16 cellular contexts compared by ENCODE assay signal in genomic region chr3:179872842-179873241, GRCh38.
"Had no signal": no experiment of that assay in that cellular context is flagged by ENCODE, and none has a peak within 500 bp of the region (broad histone marks: within the 10 kb centered on the region; RNA-seq: fewer than 3 reads in every experiment).

No MANE protein-coding gene starts in this region.

- H3K27ac Mint-ChIP-seq: activated naive CD4-positive, alpha-beta T cell treated with anti-CD3 and anti-CD28 coated beads, Interleukin-2, amount 10 ng/mL, durations not matched to agents 7 days and 5 days; dendritic cell treated with granulocyte-macrophage colony-stimulating factor and Interleukin-4, amounts not matched to agents 40 ng/mL and 50 ng/mL, for 4 days; effector memory CD8-positive, alpha-beta T cell; stimulated activated memory B cell treated with anti-CD40 and anti-IgM and Interleukin-4, amounts not matched to agents 10 μg/mL and 1 μg/mL and 100 μg/mL, for 72 hours; T-helper 2 cell treated with Interferon-gamma antibody and Interleukin-4, amounts not matched to agents 5 μg/mL and 100 μg/mL, for 36 hours had no signal

- H3K36me3 Mint-ChIP-seq: activated naive CD4-positive, alpha-beta T cell treated with anti-CD3 and anti-CD28 coated beads, Interleukin-2, amount 10 ng/mL, durations not matched to agents 7 days and 5 days; stimulated activated memory B cell treated with anti-CD40 and anti-IgM and Interleukin-4, amounts not matched to agents 10 μg/mL and 1 μg/mL and 100 μg/mL, for 72 hours had no signal

- DNase-seq: activated CD4-positive, alpha-beta T cell treated with anti-CD3 and anti-CD28 coated beads, Interleukin-2, amount 50 U/mL, for 4 hours; activated CD4-positive, CD25-positive, alpha-beta regulatory T cell treated with anti-CD3 and anti-CD28 coated beads, Interleukin-2, amount 50 U/mL, for 72 hours; activated naive CD4-positive, alpha-beta T cell treated with anti-CD3 and anti-CD28 coated beads, Interleukin-2, amount 10 ng/mL, durations not matched to agents 7 days and 5 days; activated T-cell treated with anti-CD3 and anti-CD28 coated beads, Interleukin-2, amount 50 U/mL, for 1 hour; effector memory CD8-positive, alpha-beta T cell; gastrocnemius medialis; heart left ventricle; stimulated activated CD4-positive, alpha-beta T cell treated with anti-CD3 and anti-CD28 coated beads, Interleukin-12 subunit alpha, Interleukin-12 subunit beta, amount 100 ng/mL, for 4 hours; tibial artery; uterus had no signal

- H3K4me1 Mint-ChIP-seq: activated naive CD4-positive, alpha-beta T cell treated with anti-CD3 and anti-CD28 coated beads, Interleukin-2, amount 10 ng/mL, durations not matched to agents 7 days and 5 days; neural crest cell; stimulated activated memory B cell treated with anti-CD40 and anti-IgM and Interleukin-4, amounts not matched to agents 10 μg/mL and 1 μg/mL and 100 μg/mL, for 72 hours had no signal

- H3K27me3 Mint-ChIP-seq: activated naive CD4-positive, alpha-beta T cell treated with anti-CD3 and anti-CD28 coated beads, Interleukin-2, amount 10 ng/mL, durations not matched to agents 7 days and 5 days had no signal

- H3K4me1 ChIP-seq: gastrocnemius medialis, heart left ventricle, tibial artery, uterus had no signal

- ATAC-seq: effector memory CD8-positive, alpha-beta T cell; gastrocnemius medialis; heart left ventricle; left lobe of liver; stimulated activated memory B cell treated with anti-CD40 and anti-IgM and Interleukin-4, amounts not matched to agents 10 μg/mL and 1 μg/mL and 100 μg/mL, for 72 hours had no signal

- H3K9me3 ChIP-seq: gastrocnemius medialis, heart left ventricle, tibial artery, uterus had no signal

- H3K27ac ChIP-seq: epithelial cell of prostate, gastrocnemius medialis, heart left ventricle, tibial artery, uterus had no signal

- H3K4me3 Mint-ChIP-seq: activated naive CD4-positive, alpha-beta T cell treated with anti-CD3 and anti-CD28 coated beads, Interleukin-2, amount 10 ng/mL, durations not matched to agents 7 days and 5 days; dendritic cell treated with granulocyte-macrophage colony-stimulating factor and Interleukin-4, amounts not matched to agents 40 ng/mL and 50 ng/mL, for 4 days; effector memory CD8-positive, alpha-beta T cell; neural crest cell; stimulated activated memory B cell treated with anti-CD40 and anti-IgM and Interleukin-4, amounts not matched to agents 10 μg/mL and 1 μg/mL and 100 μg/mL, for 72 hours; T-helper 2 cell treated with Interferon-gamma antibody and Interleukin-4, amounts not matched to agents 5 μg/mL and 100 μg/mL, for 36 hours had no signal

- H3K9me3 Mint-ChIP-seq: activated naive CD4-positive, alpha-beta T cell treated with anti-CD3 and anti-CD28 coated beads, Interleukin-2, amount 10 ng/mL, durations not matched to agents 7 days and 5 days; dendritic cell treated with granulocyte-macrophage colony-stimulating factor and Interleukin-4, amounts not matched to agents 40 ng/mL and 50 ng/mL, for 4 days; effector memory CD8-positive, alpha-beta T cell; stimulated activated memory B cell treated with anti-CD40 and anti-IgM and Interleukin-4, amounts not matched to agents 10 μg/mL and 1 μg/mL and 100 μg/mL, for 72 hours; T-helper 2 cell treated with Interferon-gamma antibody and Interleukin-4, amounts not matched to agents 5 μg/mL and 100 μg/mL, for 36 hours had no signal

- H3K4me3 ChIP-seq: gastrocnemius medialis, heart left ventricle, tibial artery, uterus had no signal

- H3K36me3 ChIP-seq: gastrocnemius medialis, heart left ventricle, tibial artery, uterus had no signal

- H3K27me3 ChIP-seq: gastrocnemius medialis, tibial artery, uterus had no signal
